14 cellular contexts compared by ENCODE assay signal in the genomic region with DNA sequence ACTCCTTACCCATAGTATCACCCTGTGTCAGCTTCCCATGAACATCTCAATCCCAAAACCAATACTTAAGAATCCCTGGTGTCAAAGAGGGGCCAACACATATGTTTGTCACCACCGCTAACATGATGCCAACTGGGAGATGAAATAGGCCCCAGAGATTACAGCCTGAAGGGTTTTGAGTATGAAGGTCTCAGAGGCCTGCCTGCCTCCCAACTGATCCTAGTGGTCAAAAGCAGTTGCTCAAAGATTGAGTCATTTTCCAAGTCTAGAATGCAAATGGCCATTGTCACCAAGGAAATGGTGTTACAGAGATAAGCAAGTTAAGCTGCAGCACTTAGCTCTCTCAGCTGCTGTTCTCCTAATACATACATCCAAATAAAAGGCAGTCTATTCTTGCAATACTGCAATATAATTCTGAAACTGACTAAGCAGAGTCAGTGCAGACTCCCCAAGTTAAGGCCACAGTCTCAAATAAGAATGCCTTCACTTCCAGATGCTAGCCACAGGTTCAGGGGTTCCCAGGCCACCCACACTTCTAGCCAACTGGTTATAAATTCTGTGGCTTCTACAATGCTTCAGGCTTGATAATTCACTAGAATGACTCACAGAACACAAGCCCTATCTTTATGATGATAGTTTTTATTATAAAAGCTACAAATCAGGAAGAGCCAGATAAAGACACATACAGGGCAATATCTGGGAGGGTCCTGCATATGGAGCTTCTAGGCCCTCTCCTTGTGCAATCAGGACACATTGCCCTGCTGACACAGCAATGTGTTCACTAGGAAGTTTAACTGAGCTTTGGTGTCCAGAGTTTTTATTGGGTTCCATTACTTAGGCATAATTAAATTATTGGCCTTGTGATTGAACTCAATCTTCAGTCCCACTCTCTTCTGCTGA. TPM values are rescaled to one million over a fixed set of nuclear protein-coding genes. Genes with fewer than 3 reads are reported as not detected.
DNase-seq lines count a peak whose midpoint lies in the region; ATAC-seq, FAIRE-seq and TF ChIP-seq lines count a peak whose summit lies in the region.
"Had no signal": no experiment of that assay in that cellular context is flagged by ENCODE, and none has a peak within 500 bp of the region (broad histone marks: within the 10 kb centered on the region; RNA-seq: fewer than 3 reads in every experiment).

No MANE protein-coding gene starts in this region.

- intact Hi-C loops in MCF 10A (cut with micrococcal nuclease) = no loop called here
- intact Hi-C loops in breast epithelium (cut with DNase I; ENCODE audit: low total_unique reads) = no loop called here
- intact Hi-C loops in left ventricle myocardium superior (cut with micrococcal nuclease) = no loop called here
- intact Hi-C loops in posterior vena cava (cut with DNase I) = loop anchor here in 1 of 2 donors (5.0 kb wide), 1 partner anchor 1949 kb away; no protein-coding TSS in a partner anchor

- H3K9me3 Mint-ChIP-seq in MCF 10A (ENCODE audit: unreplicated experiment) = no peaks in the 10 kb centered on the region
- peaks cover 0 to 9% (median 6%) of the 10 kb centered on the region in 3 donors for H3K9me3 Mint-ChIP-seq in T-cell

- no peaks in the 10 kb centered on the region for H3K27me3 ChIP-seq in breast epithelium
- H3K27me3 ChIP-seq: MG63 had no signal

- TF ChIP-seq CTCF in MCF 10A (IDR thresholded peaks at IDR 0.05; ENCODE audit: unreplicated experiment) (no peak), breast epithelium (IDR thresholded peaks at IDR 0.05) (no peak)

- no TSS peak for BruUV-seq in MCF 10A (replicated peaks; lab: Mats Ljungman, UMichigan)

- peak; percentile 34 for ATAC-seq in left ventricle myocardium superior
- no peak for ATAC-seq in T-cell (replicated peaks in 1 of 4)
- no peak for ATAC-seq in GM21381 (IDR thresholded peaks at IDR 0.05; ENCODE audit: unreplicated experiment)
- ATAC-seq: effector memory CD8-positive, alpha-beta T cell; SK-N-SH treated with all-trans-retinoic acid at 6 μM for 48 hours; stimulated activated memory B cell treated with anti-CD40 and anti-IgM and Interleukin-4, amounts not matched to agents 10 μg/mL and 1 μg/mL and 100 μg/mL, for 72 hours had no signal

- H3K36me3 Mint-ChIP-seq in MCF 10A (ENCODE audit: insufficient read depth, unreplicated experiment) = peaks cover 9% of the 10 kb centered on the region
- peaks cover 39% of the 10 kb centered on the region for H3K36me3 Mint-ChIP-seq in T-cell

- H3K27me3 Mint-ChIP-seq in MCF 10A (ENCODE audit: insufficient read depth, unreplicated experiment) (no peaks in the 10 kb centered on the region), T-cell (no peaks in the 10 kb centered on the region)
- H3K27me3 Mint-ChIP-seq: effector memory CD8-positive, alpha-beta T cell; stimulated activated memory B cell treated with anti-CD40 and anti-IgM and Interleukin-4, amounts not matched to agents 10 μg/mL and 1 μg/mL and 100 μg/mL, for 72 hours had no signal

- H3K27ac Mint-ChIP-seq in MCF 10A (ENCODE audit: low read depth, unreplicated experiment) = peak overlapping the region; percentile 36
- H3K27ac Mint-ChIP-seq in T-cell = no peak overlapping the region
- H3K27ac Mint-ChIP-seq: effector memory CD8-positive, alpha-beta T cell; H9; nephron; stimulated activated memory B cell treated with anti-CD40 and anti-IgM and Interleukin-4, amounts not matched to agents 10 μg/mL and 1 μg/mL and 100 μg/mL, for 72 hours had no signal

- CTCF ChIA-PET in MCF 10A (lab: Yijun Ruan, JAX) = interaction anchor here (0.5 to 2.1 kb wide), 9 partner anchors 8 to 850 kb away, joined by 3 to 9 read pairs (median 3); no protein-coding TSS in a partner anchor
- CTCF ChIA-PET in T-cell (lab: Charles Lee) = interaction anchor here (0.6 to 1.4 kb wide), 3 partner anchors 15 to 20 kb away, joined by 3 to 4 read pairs (median 3); no protein-coding TSS in a partner anchor

- POLR2A ChIA-PET in MCF 10A (lab: Yijun Ruan, JAX) (interaction anchor here (0.8 to 2.0 kb wide), 3 partner anchors 18 to 43 kb away, joined by 4 to 5 read pairs (median 4); a partner anchor contains a TSS), T-cell (lab: Charles Lee) (interaction anchor here in 1 of 2 donors (1.0 to 1.7 kb wide), 2 partner anchors 12 to 13 kb away, joined by 3 read pairs; no protein-coding TSS in a partner anchor)

- DNase-seq in MCF 10A (ENCODE audit: unreplicated experiment) = no peak
- DNase-seq in breast epithelium (ENCODE audit: low spot score in 2 of 2) = no peak
- peak; percentile 24 for DNase-seq in RCC 7860 (ENCODE audit: low spot score)
- DNase-seq in left ventricle myocardium superior = no peak
- no peak for DNase-seq in T-cell
- DNase-seq in posterior vena cava (ENCODE audit: low spot score) = no peak
- DNase-seq: effector memory CD8-positive, alpha-beta T cell; H9; MG63 had no signal

- no peaks in the 10 kb centered on the region for H3K9me3 ChIP-seq in breast epithelium

- H3K27ac ChIP-seq in breast epithelium (no peak overlapping the region), temporal lobe (ENCODE audit: low read depth, low read length) (peak overlapping the region; percentile 6)

- no peak for FAIRE-seq in RCC 7860 (lab: Jason Lieb, UNC)

- H3K4me3 ChIP-seq in breast epithelium = no peak overlapping the region
- H3K4me3 ChIP-seq: MG63 had no signal

- H3K4me1 ChIP-seq in breast epithelium = no peaks in the 10 kb centered on the region

- H3K4me3 Mint-ChIP-seq in MCF 10A (ENCODE audit: unreplicated experiment) = no peak overlapping the region
- H3K4me3 Mint-ChIP-seq in T-cell = no peak overlapping the region
- H3K4me3 Mint-ChIP-seq: effector memory CD8-positive, alpha-beta T cell; H9; nephron; stimulated activated memory B cell treated with anti-CD40 and anti-IgM and Interleukin-4, amounts not matched to agents 10 μg/mL and 1 μg/mL and 100 μg/mL, for 72 hours had no signal

- TF ChIP-seq POLR2A in breast epithelium (IDR thresholded peaks at IDR 0.05) = no peak

- H3K4me1 Mint-ChIP-seq in MCF 10A (ENCODE audit: insufficient read depth, unreplicated experiment) = peaks cover 56% of the 10 kb centered on the region
- H3K4me1 Mint-ChIP-seq in T-cell = peaks cover 35 to 56% (median 54%) of the 10 kb centered on the region in 3 donors

- H3K36me3 ChIP-seq in breast epithelium = no peaks in the 10 kb centered on the region
- H3K36me3 ChIP-seq: MG63 had no signal

RNA-seq across cellular contexts. Expression of a gene that starts 18.6 kb away (rescaled TPM):
- total RNA-seq in MCF 10A (2022) (15.9 and 22.0 TPM in 2 replicates), breast epithelium (10 to 100 TPM; 15.5 to 33.2 (median 28.2) TPM), left ventricle myocardium superior (3.5 TPM), temporal lobe (5.2 TPM), T-cell (10 to 100 TPM in 2 of 5 donors, 1 to 10 TPM in 3; 5.2 to 64.2 (median 6.0) TPM), posterior vena cava (1 to 10 TPM; 4.7 to 8.0 TPM)
